14 cellular contexts compared by ENCODE assay signal in genomic region chr16:48413291-48413690, GRCh38.
"Had no signal": no experiment of that assay in that cellular context is flagged by ENCODE, and none has a peak within 500 bp of the region (broad histone marks: within the 10 kb centered on the region; RNA-seq: fewer than 3 reads in every experiment).

No MANE protein-coding gene starts in this region.

- H3K9me3 ChIP-seq: gastroesophageal sphincter, left ventricle myocardium inferior, suprapubic skin, upper lobe of left lung had no signal

- H3K4me3 Mint-ChIP-seq: activated CD4-positive, alpha-beta T cell treated with anti-CD3 and anti-CD28 coated beads for 36 hours; activated CD8-positive, alpha-beta T cell treated with anti-CD3 and anti-CD28 coated beads, Interleukin-2, amount 10 ng/mL, durations not matched to agents 7 days and 5 days; activated naive CD4-positive, alpha-beta T cell treated with anti-CD3 and anti-CD28 coated beads, Interleukin-2, amount 50 U/mL, for 24 hours; memory B cell; nephron had no signal

- H3K27ac Mint-ChIP-seq: activated CD4-positive, alpha-beta T cell treated with anti-CD3 and anti-CD28 coated beads for 36 hours; activated CD8-positive, alpha-beta T cell treated with anti-CD3 and anti-CD28 coated beads, Interleukin-2, amount 10 ng/mL, durations not matched to agents 7 days and 5 days; activated naive CD4-positive, alpha-beta T cell treated with anti-CD3 and anti-CD28 coated beads, Interleukin-2, amount 50 U/mL, for 24 hours; memory B cell; nephron had no signal

- H3K4me3 ChIP-seq: coronary artery, gastroesophageal sphincter, left ventricle myocardium inferior, suprapubic skin, upper lobe of left lung had no signal

- H3K27me3 ChIP-seq: gastroesophageal sphincter, suprapubic skin, upper lobe of left lung had no signal

- H3K36me3 Mint-ChIP-seq: activated naive CD4-positive, alpha-beta T cell treated with anti-CD3 and anti-CD28 coated beads, Interleukin-2, amount 50 U/mL, for 24 hours; memory B cell had no signal

- H3K27ac ChIP-seq: coronary artery, gastroesophageal sphincter, left ventricle myocardium inferior, suprapubic skin, upper lobe of left lung, WERI-Rb-1 had no signal

- ATAC-seq: activated CD8-positive, alpha-beta T cell treated with anti-CD3 and anti-CD28 coated beads, Interleukin-2, amount 10 ng/mL, durations not matched to agents 7 days and 5 days had no signal

- DNase-seq: activated CD8-positive, alpha-beta T cell treated with anti-CD3 and anti-CD28 coated beads, Interleukin-2, amount 10 ng/mL, durations not matched to agents 7 days and 5 days; caudate nucleus; effector CD8-positive, alpha-beta T cell; kidney; left ventricle myocardium inferior; upper lobe of left lung; WERI-Rb-1 had no signal

- H3K9me3 Mint-ChIP-seq: activated naive CD4-positive, alpha-beta T cell treated with anti-CD3 and anti-CD28 coated beads, Interleukin-2, amount 50 U/mL, for 24 hours; memory B cell had no signal

- H3K36me3 ChIP-seq: gastroesophageal sphincter, left ventricle myocardium inferior, suprapubic skin, upper lobe of left lung, WERI-Rb-1 had no signal

- H3K4me1 ChIP-seq: gastroesophageal sphincter had no signal

- H3K4me1 Mint-ChIP-seq: memory B cell had no signal
